Comparison of ENCODE assay signal across 1 cellular context in genomic region chr2:74290466-74291216, GRCh38.
TF ChIP-seq lines count a peak whose summit lies in the region.

No MANE protein-coding gene starts in this region.

TF ChIP-seq in K562, 482 proteins besides CTCF, POLR2A, EP300 and RAD21 (continued from another document):
- no peak for TF ChIP-seq HINFP (tag; conservative IDR thresholded peaks at IDR 0.05; ENCODE audit: low read depth)
- TF ChIP-seq ZNF395 (CRISPR knock-in tag; IDR thresholded peaks at IDR 0.05) = 0 out of 2 replicates have a peak, but pooled peaks have one; percentile 18
- TF ChIP-seq ZNF124 (CRISPR knock-in tag; IDR thresholded peaks at IDR 0.05) = no peak
